In the genomic region with DNA sequence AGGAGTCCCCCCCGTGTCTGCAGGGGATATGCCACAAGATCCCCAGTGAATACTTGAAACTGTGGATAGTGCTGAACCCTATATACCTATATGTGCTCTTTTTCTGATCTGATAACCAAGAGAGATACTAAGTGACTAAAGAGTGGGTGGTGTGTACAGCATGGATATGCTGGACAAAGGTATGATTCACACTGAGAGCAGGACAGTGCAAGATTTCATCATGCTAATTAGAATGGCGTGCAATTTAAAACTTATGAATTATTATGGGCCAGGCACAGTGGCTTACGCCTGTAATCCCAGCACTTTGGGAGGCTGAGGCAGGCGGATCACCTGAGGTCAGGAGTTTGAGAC, we compare ENCODE assay signal across 17 cellular contexts.
DNase-seq lines count a peak whose midpoint lies in the region; ATAC-seq, FAIRE-seq and TF ChIP-seq lines count a peak whose summit lies in the region.
"Had no signal": no experiment of that assay in that cellular context is flagged by ENCODE, and none has a peak within 500 bp of the region (broad histone marks: within the 10 kb centered on the region; RNA-seq: fewer than 3 reads in every experiment).

No MANE protein-coding gene starts in this region.

- H3K4me3 ChIP-seq in osteoblast (ENCODE audit: insufficient read depth, low read length) (no peak overlapping the region), kidney (ENCODE audit: low read length in 2 of 2) (no peak overlapping the region)

- no peak overlapping the region for H3K27ac Mint-ChIP-seq in activated T-helper 1 cell treated with anti-CD3 and anti-CD28 coated beads, Interleukin-12 subunit alpha, Interleukin-12 subunit beta, Interleukin-2, Interleukin-4 antibody, amounts not matched to agents 30 ng/mL and 10 ng/mL and 1 ng/mL, durations not matched to agents 14 hours and 24 hours and 36 hours
- H3K27ac Mint-ChIP-seq: activated naive CD4-positive, alpha-beta T cell treated with anti-CD3 and anti-CD28 coated beads for 36 hours; H9; nephron progenitor cell had no signal

- no peak for ATAC-seq in GM21360 (IDR thresholded peaks at IDR 0.05; ENCODE audit: unreplicated experiment)

- H3K9ac ChIP-seq in kidney (ENCODE audit: low read length in 2 of 2) = no peak overlapping the region

- H3K4me3 Mint-ChIP-seq in activated T-helper 1 cell treated with anti-CD3 and anti-CD28 coated beads, Interleukin-12 subunit alpha, Interleukin-12 subunit beta, Interleukin-2, Interleukin-4 antibody, amounts not matched to agents 30 ng/mL and 10 ng/mL and 1 ng/mL, durations not matched to agents 14 hours and 24 hours and 36 hours = no peak overlapping the region
- H3K4me3 Mint-ChIP-seq: activated naive CD4-positive, alpha-beta T cell treated with anti-CD3 and anti-CD28 coated beads for 36 hours; brain; H9; nephron progenitor cell had no signal

- no peaks in the 10 kb centered on the region for H4K20me1 ChIP-seq in osteoblast (ENCODE audit: insufficient read depth, low read length)

- H3K36me3 Mint-ChIP-seq in activated T-helper 1 cell treated with anti-CD3 and anti-CD28 coated beads, Interleukin-12 subunit alpha, Interleukin-12 subunit beta, Interleukin-2, Interleukin-4 antibody, amounts not matched to agents 30 ng/mL and 10 ng/mL and 1 ng/mL, durations not matched to agents 14 hours and 24 hours and 36 hours (ENCODE audit: low read depth) = peaks cover 12% of the 10 kb centered on the region

- H3K79me2 ChIP-seq in osteoblast (ENCODE audit: insufficient read depth, low read length) = peaks cover 2% of the 10 kb centered on the region

- peaks cover 18% of the 10 kb centered on the region for H3K4me1 ChIP-seq in osteoblast (ENCODE audit: insufficient read depth, low read length)
- H3K4me1 ChIP-seq in kidney (ENCODE audit: control insufficient read depth in 1 of 2, insufficient read depth in 1 of 2, low read depth in 1 of 2, low read length in 2 of 2) = no peaks in the 10 kb centered on the region

- H3K27me3 Mint-ChIP-seq in activated T-helper 1 cell treated with anti-CD3 and anti-CD28 coated beads, Interleukin-12 subunit alpha, Interleukin-12 subunit beta, Interleukin-2, Interleukin-4 antibody, amounts not matched to agents 30 ng/mL and 10 ng/mL and 1 ng/mL, durations not matched to agents 14 hours and 24 hours and 36 hours (ENCODE audit: insufficient read depth) = no peaks in the 10 kb centered on the region
- H3K27me3 Mint-ChIP-seq: brain had no signal

- H3K9me3 ChIP-seq in osteoblast (ENCODE audit: low read depth, low read length) (no peaks in the 10 kb centered on the region), kidney (ENCODE audit: control insufficient read depth in 1 of 2, low read length in 2 of 2) (no peaks in the 10 kb centered on the region)

- POLR2A ChIA-PET in RWPE1 (lab: Yijun Ruan, JAX; ENCODE audit: low non-redundant PET) = interaction anchor here (0.6 kb wide), 1 partner anchor 10 kb away, joined by 3 read pairs; no protein-coding TSS in a partner anchor

- CTCF ChIA-PET in RWPE1 (lab: Yijun Ruan, JAX) = no interaction called here

- peak overlapping the region; percentile 79 for H3K27ac ChIP-seq in RWPE1
- H3K27ac ChIP-seq in epithelial cell of prostate = peak overlapping the region; percentile 98
- H3K27ac ChIP-seq in osteoblast (ENCODE audit: low read depth, low read length) = peak overlapping the region; percentile 75
- H3K27ac ChIP-seq in kidney (ENCODE audit: low read depth in 2 of 2, low read length in 2 of 2) = no peak overlapping the region

- H3K27me3 ChIP-seq in osteoblast (ENCODE audit: insufficient read depth, low read length) = no peaks in the 10 kb centered on the region

- H3K36me3 ChIP-seq in osteoblast (ENCODE audit: insufficient read depth, low read length) (no peaks in the 10 kb centered on the region), kidney (ENCODE audit: control insufficient read depth in 1 of 2, insufficient read depth in 2 of 2, low read length in 2 of 2) (no peaks in the 10 kb centered on the region)

- FAIRE-seq in kidney (lab: Jason Lieb, UNC) = no peak

- H3K4me1 Mint-ChIP-seq in activated T-helper 1 cell treated with anti-CD3 and anti-CD28 coated beads, Interleukin-12 subunit alpha, Interleukin-12 subunit beta, Interleukin-2, Interleukin-4 antibody, amounts not matched to agents 30 ng/mL and 10 ng/mL and 1 ng/mL, durations not matched to agents 14 hours and 24 hours and 36 hours (ENCODE audit: low read depth) = no peaks in the 10 kb centered on the region
- H3K4me1 Mint-ChIP-seq: H9, nephron progenitor cell had no signal

- DNase-seq in EL (peak; percentile 69), RWPE1 (ENCODE audit: low spot score) (no peak), epithelial cell of prostate (ENCODE audit: low read depth, low spot score) (peak; percentile 40), osteoblast (ENCODE audit: insufficient read length, low spot score, missing footprints) (no peak), kidney (no peak)
- no peak for DNase-seq in central memory CD4-positive, alpha-beta T cell
- no peak for DNase-seq in activated T-helper 1 cell treated with anti-CD3 and anti-CD28 coated beads, Interleukin-12 subunit alpha, Interleukin-12 subunit beta, Interleukin-2, Interleukin-4 antibody, amounts not matched to agents 30 ng/mL and 10 ng/mL and 1 ng/mL, durations not matched to agents 14 hours and 24 hours and 36 hours (ENCODE audit: low spot score)
- DNase-seq: activated CD4-positive, alpha-beta T cell treated with anti-CD3 and anti-CD28 coated beads for 48 hours; activated naive CD4-positive, alpha-beta T cell treated with anti-CD3 and anti-CD28 coated beads for 36 hours; AML-193; H9; NCI-H2081; NCI-H510A; nephron progenitor cell; retina had no signal

- peaks cover under 1% of the 10 kb centered on the region for H3K9me3 Mint-ChIP-seq in activated T-helper 1 cell treated with anti-CD3 and anti-CD28 coated beads, Interleukin-12 subunit alpha, Interleukin-12 subunit beta, Interleukin-2, Interleukin-4 antibody, amounts not matched to agents 30 ng/mL and 10 ng/mL and 1 ng/mL, durations not matched to agents 14 hours and 24 hours and 36 hours
- H3K9me3 Mint-ChIP-seq: activated naive CD4-positive, alpha-beta T cell treated with anti-CD3 and anti-CD28 coated beads for 36 hours; brain; H9 had no signal

- intact Hi-C loops in kidney (cut with DNase I) = no loop called here
- intact Hi-C loops in activated T-helper 1 cell treated with anti-CD3 and anti-CD28 coated beads, Interleukin-12 subunit alpha, Interleukin-12 subunit beta, Interleukin-2, Interleukin-4 antibody, amounts not matched to agents 30 ng/mL and 10 ng/mL and 1 ng/mL, durations not matched to agents 14 hours and 24 hours and 36 hours (cut with micrococcal nuclease) = no loop called here

- H3K4me2 ChIP-seq in osteoblast (ENCODE audit: insufficient read depth, low read length) = peak overlapping the region; percentile 46

- TF ChIP-seq CTCF in RWPE1 (conservative IDR thresholded peaks at IDR 0.05; ENCODE audit: low read depth) (no peak), osteoblast (IDR thresholded peaks at IDR 0.05; ENCODE audit: extremely low read depth, low read depth, low read length) (no peak), kidney (IDR thresholded peaks at IDR 0.05; ENCODE audit: borderline replicate concordance, extremely low read depth, insufficient read depth) (no peak)

- no peak overlapping the region for H2AFZ ChIP-seq in osteoblast (ENCODE audit: low read length)

Comparison
In these comparisons a context has a peak if more than half of its experiments do, and no peak if none do; other contexts are left out.
1. DNase-seq: peak in EL (single experiment) and epithelial cell of prostate (single experiment); none in RWPE1 (single experiment), osteoblast (single experiment), kidney (single experiment), central memory CD4-positive, alpha-beta T cell (single experiment) and activated T-helper 1 cell treated with anti-CD3 and anti-CD28 coated beads, Interleukin-12 subunit alpha, Interleukin-12 subunit beta, Interleukin-2, Interleukin-4 antibody, amounts not matched to agents 30 ng/mL and 10 ng/mL and 1 ng/mL, durations not matched to agents 14 hours and 24 hours and 36 hours (single experiment).
2. H3K27ac ChIP-seq: peak in RWPE1 (single experiment), epithelial cell of prostate (single experiment) and osteoblast (single experiment); none in kidney (0 of 2).